ENCODE assay signal across 10 cellular contexts in genomic region chr2:134148172-134148571, GRCh38.
"Had no signal": no experiment of that assay in that cellular context is flagged by ENCODE, and none has a peak within 500 bp of the region (broad histone marks: within the 10 kb centered on the region; RNA-seq: fewer than 3 reads in every experiment).

No MANE protein-coding gene starts in this region.

- H3K4me1 ChIP-seq: thyroid gland had no signal

- H3K27me3 ChIP-seq: hepatocyte, pancreas, spleen, thyroid gland had no signal

- FAIRE-seq: pancreas had no signal

- H3K9me3 ChIP-seq: pancreas, spleen, thyroid gland had no signal

- H3K27ac ChIP-seq: hepatocyte, pancreas, spleen, thyroid gland had no signal

- H2AFZ ChIP-seq: hepatocyte had no signal

- DNase-seq: activated naive CD4-positive, alpha-beta T cell treated with anti-CD3 and anti-CD28 coated beads, Interleukin-2, amount 10 ng/mL, durations not matched to agents 7 days and 5 days; islet precursor cell; naive thymus-derived CD8-positive, alpha-beta T cell; pancreas; spleen; thyroid gland had no signal

- H3K4me2 ChIP-seq: hepatocyte had no signal

- ATAC-seq: naive thymus-derived CD8-positive, alpha-beta T cell; pancreas; sciatic nerve had no signal

- H3K27me3 Mint-ChIP-seq: activated naive CD4-positive, alpha-beta T cell treated with anti-CD3 and anti-CD28 coated beads, Interleukin-2, amount 10 ng/mL, durations not matched to agents 7 days and 5 days; naive thymus-derived CD8-positive, alpha-beta T cell had no signal

- H3K36me3 ChIP-seq: pancreas, thyroid gland had no signal

- H3K27ac Mint-ChIP-seq: activated naive CD4-positive, alpha-beta T cell treated with anti-CD3 and anti-CD28 coated beads, Interleukin-2, amount 10 ng/mL, durations not matched to agents 7 days and 5 days; activated T-helper 2 cell treated with anti-CD3 and anti-CD28 coated beads, Interferon-gamma antibody, Interleukin-2, Interleukin-4, amounts not matched to agents 10 μg/mL and 5 μg/mL and 100 μg/mL, durations not matched to agents 14 hours and 24 hours and 36 hours had no signal

- H3K4me1 Mint-ChIP-seq: activated naive CD4-positive, alpha-beta T cell treated with anti-CD3 and anti-CD28 coated beads, Interleukin-2, amount 10 ng/mL, durations not matched to agents 7 days and 5 days had no signal

- H3K4me3 ChIP-seq: hepatocyte, lung, pancreas, spleen, thyroid gland had no signal

- H3K4me3 Mint-ChIP-seq: activated naive CD4-positive, alpha-beta T cell treated with anti-CD3 and anti-CD28 coated beads, Interleukin-2, amount 10 ng/mL, durations not matched to agents 7 days and 5 days; naive thymus-derived CD8-positive, alpha-beta T cell had no signal

- H3K9me3 Mint-ChIP-seq: activated naive CD4-positive, alpha-beta T cell treated with anti-CD3 and anti-CD28 coated beads, Interleukin-2, amount 10 ng/mL, durations not matched to agents 7 days and 5 days; activated T-helper 2 cell treated with anti-CD3 and anti-CD28 coated beads, Interferon-gamma antibody, Interleukin-2, Interleukin-4, amounts not matched to agents 10 μg/mL and 5 μg/mL and 100 μg/mL, durations not matched to agents 14 hours and 24 hours and 36 hours; naive thymus-derived CD8-positive, alpha-beta T cell had no signal
